ENCODE assay signal across 8 cellular contexts in genomic region chr6:92243315-92243714, GRCh38.
"Had no signal": no experiment of that assay in that cellular context is flagged by ENCODE, and none has a peak within 500 bp of the region (broad histone marks: within the 10 kb centered on the region; RNA-seq: fewer than 3 reads in every experiment).

No MANE protein-coding gene starts in this region.

- FAIRE-seq: HepG2, HTR-8/SVneo, K562 had no signal

- ATAC-seq: HepG2, K562 had no signal

- H3K9ac ChIP-seq: KMS-11 had no signal

- H3K27ac ChIP-seq: HL-60, KMS-11 had no signal

- H3K4me3 ChIP-seq: K562 had no signal

- DNase-seq: IMR-90, KBM-7, KG1 had no signal

- H3K4me2 ChIP-seq: KMS-11 had no signal
